21 cellular contexts compared by ENCODE assay signal in the genomic region with DNA sequence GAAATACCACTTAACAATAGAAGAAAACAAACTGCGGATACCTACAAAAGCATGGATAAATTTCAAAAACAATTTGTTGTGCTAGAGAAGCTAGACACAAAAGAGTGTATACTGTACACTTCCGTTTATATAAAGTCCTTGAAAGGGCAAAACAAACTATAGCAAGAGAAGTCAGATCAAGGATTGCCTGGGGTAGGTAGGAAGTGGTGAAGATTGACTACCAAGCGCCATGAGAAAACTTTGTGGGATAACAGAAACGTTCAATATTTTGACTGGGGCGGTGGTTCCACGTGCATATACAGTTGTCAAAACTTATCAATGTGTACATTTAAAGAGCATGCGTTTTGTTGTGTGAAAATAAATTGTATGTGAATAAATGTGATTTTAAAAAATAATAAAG. TPM values are rescaled to one million over a fixed set of nuclear protein-coding genes. Genes with fewer than 3 reads are reported as not detected.
"Had no signal": no experiment of that assay in that cellular context is flagged by ENCODE, and none has a peak within 500 bp of the region (broad histone marks: within the 10 kb centered on the region; RNA-seq: fewer than 3 reads in every experiment).

No MANE protein-coding gene starts in this region.

- H3K36me3 Mint-ChIP-seq: mesothelial cell of epicardium; naive B cell; natural killer cell treated with Interleukin-12 subunit alpha and Interleukin-12 subunit beta and Interleukin-15 and Interleukin-18, amount 100 ng/mL, for 72 hours; stimulated activated effector memory CD8-positive, alpha-beta T cell treated with anti-CD3 and anti-CD28 coated beads, Interleukin-12 subunit alpha, Interleukin-12 subunit beta, amount 100 ng/mL, for 72 hours had no signal

- H3K4me1 Mint-ChIP-seq: mesothelial cell of epicardium, neural crest cell had no signal

- H3K9ac ChIP-seq: parathyroid adenoma had no signal

- H3K4me1 ChIP-seq: colonic mucosa, foreskin keratinocyte, parathyroid adenoma had no signal

- H3K4me2 ChIP-seq: hepatocyte, smooth muscle cell had no signal

- H3K9me3 ChIP-seq: colonic mucosa, mucosa of descending colon, thyroid gland had no signal

- H3K4me3 Mint-ChIP-seq: dendritic cell treated with granulocyte-macrophage colony-stimulating factor and Interleukin-4, amounts not matched to agents 40 ng/mL and 50 ng/mL, for 4 days; endodermal cell; mesothelial cell of epicardium; naive B cell; natural killer cell treated with Interleukin-12 subunit alpha and Interleukin-12 subunit beta and Interleukin-15 and Interleukin-18, amount 100 ng/mL, for 72 hours; neural crest cell; stimulated activated effector memory CD8-positive, alpha-beta T cell treated with anti-CD3 and anti-CD28 coated beads, Interleukin-12 subunit alpha, Interleukin-12 subunit beta, amount 100 ng/mL, for 72 hours had no signal

- H2AFZ ChIP-seq: hepatocyte, parathyroid adenoma had no signal

- H3K79me2 ChIP-seq: hepatocyte, parathyroid adenoma had no signal

- H3K27me3 ChIP-seq: colonic mucosa, left lung, thyroid gland, upper lobe of left lung had no signal

- H3K27ac ChIP-seq: colonic mucosa, epithelial cell of prostate, foreskin keratinocyte, gastroesophageal sphincter, hepatocyte, left lung, parathyroid adenoma, stomach, thyroid gland, upper lobe of left lung had no signal

- H3K36me3 ChIP-seq: colonic mucosa, gastroesophageal sphincter, heart left ventricle, left lung, stomach, thyroid gland, upper lobe of left lung had no signal

- H3K4me3 ChIP-seq: colonic mucosa, gastroesophageal sphincter, heart left ventricle, hepatocyte, left lung, mucosa of descending colon, smooth muscle cell, stomach, thyroid gland, upper lobe of left lung had no signal

- H3K27ac Mint-ChIP-seq: dendritic cell treated with granulocyte-macrophage colony-stimulating factor and Interleukin-4, amounts not matched to agents 40 ng/mL and 50 ng/mL, for 4 days; endodermal cell; mesothelial cell of epicardium; naive B cell; natural killer cell treated with Interleukin-12 subunit alpha and Interleukin-12 subunit beta and Interleukin-15 and Interleukin-18, amount 100 ng/mL, for 72 hours; progenitor cell of endocrine pancreas; stimulated activated effector memory CD8-positive, alpha-beta T cell treated with anti-CD3 and anti-CD28 coated beads, Interleukin-12 subunit alpha, Interleukin-12 subunit beta, amount 100 ng/mL, for 72 hours had no signal

- H3K9me3 Mint-ChIP-seq: natural killer cell treated with Interleukin-12 subunit alpha and Interleukin-12 subunit beta and Interleukin-15 and Interleukin-18, amount 100 ng/mL, for 72 hours; neural crest cell; stimulated activated effector memory CD8-positive, alpha-beta T cell treated with anti-CD3 and anti-CD28 coated beads, Interleukin-12 subunit alpha, Interleukin-12 subunit beta, amount 100 ng/mL, for 72 hours had no signal

RNA-seq across cellular contexts. Expression of a gene that starts 55.6 kb away (rescaled TPM):
- total RNA-seq: progenitor cell of endocrine pancreas had no signal
